Comparison of ENCODE assay signal across 8 cellular contexts in the genomic region with DNA sequence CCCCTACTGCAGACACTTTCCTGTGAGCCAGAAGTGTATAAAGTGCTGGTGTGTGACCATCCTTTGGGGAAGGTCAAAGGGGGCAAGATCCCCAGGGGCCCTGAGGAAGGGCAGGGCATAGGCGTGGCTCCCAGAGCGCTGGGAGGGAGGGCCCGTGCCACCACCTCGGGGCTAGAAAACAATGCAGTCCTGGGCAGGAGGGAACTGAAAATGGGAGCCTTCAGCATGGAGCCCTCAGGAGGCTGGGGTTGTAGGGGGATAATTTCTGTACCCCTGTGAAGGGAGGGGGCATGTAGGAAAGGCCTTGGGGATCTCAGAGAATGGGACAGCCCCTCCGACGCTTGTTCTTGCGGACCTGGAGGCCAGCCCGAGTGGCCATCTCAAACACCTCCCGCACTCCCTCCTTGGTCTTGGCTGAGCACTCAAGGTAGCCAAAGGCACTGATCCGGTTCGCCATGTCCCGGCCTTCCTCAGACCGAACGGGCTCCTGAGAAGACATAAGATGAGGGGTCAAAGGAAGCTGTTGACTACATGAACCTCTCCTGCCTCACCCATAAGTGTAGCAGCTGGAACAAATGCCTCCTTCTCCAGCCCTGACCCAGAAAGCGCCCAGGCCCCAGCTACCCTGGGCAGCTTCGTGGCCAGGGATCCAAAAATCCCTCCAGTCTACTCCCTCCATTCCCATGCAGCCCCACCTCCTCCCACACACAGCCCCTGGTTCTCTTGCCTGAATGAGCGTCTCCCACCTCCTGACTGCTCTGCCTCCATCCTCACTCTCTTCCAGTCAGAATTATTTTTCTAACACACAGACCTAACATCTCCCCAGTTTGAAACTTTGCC. TPM values are rescaled to one million over a fixed set of nuclear protein-coding genes. Genes with fewer than 3 reads are reported as not detected.
DNase-seq lines count a peak whose midpoint lies in the region; ATAC-seq, FAIRE-seq and TF ChIP-seq lines count a peak whose summit lies in the region.

No MANE protein-coding gene starts in this region.

- H3K36me3 ChIP-seq in esophagus muscularis mucosa, result peaks cover 0 to 65% (median 49%) of the 10 kb centered on the region in 4 donors

- POLR2A ChIA-PET in CD4-positive, alpha-beta T cell (lab: Charles Lee), result interaction anchor here (1.1 to 4.4 kb wide), 5 partner anchors 13 to 84 kb away, joined by 3 to 46 read pairs (median 4); a partner anchor contains a TSS
- POLR2A ChIA-PET in RWPE1 (lab: Yijun Ruan, JAX; ENCODE audit: low non-redundant PET), result interaction anchor here (0.6 kb wide), 1 partner anchor 103 kb away, joined by 3 read pairs; no protein-coding TSS in a partner anchor

- TF ChIP-seq EP300 in esophagus muscularis mucosa (IDR thresholded peaks at IDR 0.05), result no peak

- H3K4me1 Mint-ChIP-seq in CD4-positive, alpha-beta T cell (ENCODE audit: low read depth), result peaks cover 62% of the 10 kb centered on the region

- peaks cover 42% of the 10 kb centered on the region for H3K36me3 Mint-ChIP-seq in CD4-positive, alpha-beta T cell (ENCODE audit: low read depth)

- no peak for TF ChIP-seq POLR2A in esophagus muscularis mucosa (IDR thresholded peaks at IDR 0.05; ENCODE audit: low read depth)

- H3K9me3 Mint-ChIP-seq in CD4-positive, alpha-beta T cell, result no peaks in the 10 kb centered on the region

- no peaks in the 10 kb centered on the region for H3K27me3 ChIP-seq in CD4-positive, alpha-beta T cell (ENCODE audit: control insufficient read depth, insufficient read depth, low read length)
- H3K27me3 ChIP-seq in esophagus muscularis mucosa, result no peaks in the 10 kb centered on the region

- H3K4me3 Mint-ChIP-seq in CD4-positive, alpha-beta T cell, result no peak overlapping the region

- H3K27me3 Mint-ChIP-seq in CD4-positive, alpha-beta T cell, result no peaks in the 10 kb centered on the region

- no peak for DNase-seq in CD4-positive, alpha-beta T cell
- DNase-seq in RWPE1 (ENCODE audit: low spot score) (no peak), esophagus muscularis mucosa (ENCODE audit: extremely low spot score) (no peak), posterior vena cava (ENCODE audit: low spot score) (peak; percentile 25), mucosa of gallbladder (ENCODE audit: low spot score) (no peak), NCI-H510A treated with DMSO at 0.1 percent for 48 hours (lab: John Stamatoyannopoulos, UW) (no peak), urothelium cell line (ENCODE audit: low spot score) (no peak)

- H3K9me3 ChIP-seq in CD4-positive, alpha-beta T cell (ENCODE audit: control insufficient read depth, low read length), result no peaks in the 10 kb centered on the region
- H3K9me3 ChIP-seq in esophagus muscularis mucosa, result no peaks in the 10 kb centered on the region

- TF ChIP-seq CTCF in CD4-positive, alpha-beta T cell (IDR thresholded peaks at IDR 0.05), result no peak
- TF ChIP-seq CTCF in RWPE1 (conservative IDR thresholded peaks at IDR 0.05; ENCODE audit: low read depth), result no peak
- no peak for TF ChIP-seq CTCF in esophagus muscularis mucosa (IDR thresholded peaks at IDR 0.05)

- no peak for FAIRE-seq in urothelium cell line (lab: Jason Lieb, UNC)

- 69% methylated on average over 16 of the region's 17 CpGs for WGBS in esophagus muscularis mucosa

- CTCF ChIA-PET in CD4-positive, alpha-beta T cell (lab: Charles Lee), result no interaction called here
- CTCF ChIA-PET in RWPE1 (lab: Yijun Ruan, JAX), result interaction anchor here (0.6 kb wide), 1 partner anchor 28 kb away, joined by 3 read pairs; no protein-coding TSS in a partner anchor

- ATAC-seq in CD4-positive, alpha-beta T cell (ENCODE audit: poor library complexity), result no peak
- ATAC-seq in HG02571 (IDR thresholded peaks at IDR 0.05; ENCODE audit: unreplicated experiment), result no peak

- H3K4me3 ChIP-seq in esophagus muscularis mucosa, result peak overlapping the region in 3 of 4 donors; percentile 8 to 14 (median 13)

- H3K27ac ChIP-seq in CD4-positive, alpha-beta T cell (ENCODE audit: low read depth, low read length), result peak overlapping the region; percentile 34
- H3K27ac ChIP-seq in RWPE1 (peak overlapping the region; percentile 96), esophagus muscularis mucosa (replicated peaks in 1 of 4) (peak overlapping the region; percentile 97 to 100 (median 98))

- intact Hi-C loops in CD4-positive, alpha-beta T cell (cut with DNase I, micrococcal nuclease), result loop anchor here in 1 of 2 experiments (2.0 kb wide), 1 partner anchor 25 kb away; no protein-coding TSS in a partner anchor
- intact Hi-C loops in esophagus muscularis mucosa (cut with DNase I), result loop anchor here (10.0 kb wide), 1 partner anchor 237 kb away; no protein-coding TSS in a partner anchor
- intact Hi-C loops in posterior vena cava (cut with DNase I), result loop anchor here in 1 of 2 donors (10.0 kb wide), 1 partner anchor 307 kb away; a partner anchor contains a TSS

- H3K27ac Mint-ChIP-seq in CD4-positive, alpha-beta T cell, result peak overlapping the region; percentile 34

- peaks cover 81 to 86% (median 83%) of the 10 kb centered on the region in 4 donors for H3K4me1 ChIP-seq in esophagus muscularis mucosa

RNA-seq across cellular contexts. Expression of a gene that starts 5.5 kb away (rescaled TPM):
- 10 to 100 TPM; 11.9 to 12.7 TPM for total RNA-seq in CD4-positive, alpha-beta T cell
- total RNA-seq in esophagus muscularis mucosa, result 100 to 1,000 TPM; 222 to 374 (median 324) TPM
- 100 to 1,000 TPM; 297 to 387 TPM for total RNA-seq in posterior vena cava
- total RNA-seq in mucosa of gallbladder, result 300 TPM

RNA-seq across cellular contexts. Expression of a gene that starts 13.7 kb away (rescaled TPM):
- total RNA-seq in CD4-positive, alpha-beta T cell, result under 1 TPM; 0.39 to 0.49 TPM
- total RNA-seq in esophagus muscularis mucosa (1 to 10 TPM in 3 of 4 donors, under 1 TPM in 1; 0.42 to 3.6 (median 2.3) TPM), posterior vena cava (1 to 10 TPM; 2.1 to 3.0 TPM), mucosa of gallbladder (1.1 TPM)

RNA-seq across cellular contexts. Expression of a gene that starts 27.0 kb away (rescaled TPM):
- 10 to 100 TPM; 80.6 to 89.3 TPM for total RNA-seq in CD4-positive, alpha-beta T cell
- total RNA-seq in esophagus muscularis mucosa, result 10 to 100 TPM; 12.3 to 24.1 (median 18.7) TPM
- total RNA-seq in posterior vena cava, result 10 to 100 TPM; 29.5 to 32.3 TPM
- total RNA-seq in mucosa of gallbladder, result 85.7 TPM

Comparison
In these comparisons a context has a peak if more than half of its experiments do, and no peak if none do; other contexts are left out.
1. H3K27ac ChIP-seq: peak in every context shown above with its lines; median percentile 98 in esophagus muscularis mucosa; 96 in RWPE1; 34 in CD4-positive, alpha-beta T cell.
2. RNA of a gene that starts 5.5 kb away (total RNA-seq): 297 to 387 TPM in posterior vena cava, 222 to 374 TPM in esophagus muscularis mucosa and 300 TPM in mucosa of gallbladder (single experiment); 11.9 to 12.7 TPM in CD4-positive, alpha-beta T cell; every median in the first group is over 10 times any median in the second.